8 cellular contexts compared by ENCODE assay signal in genomic region chr4:2933566-2934076, GRCh38. TPM values are rescaled to one million over a fixed set of nuclear protein-coding genes. Genes with fewer than 3 reads are reported as not detected.
DNase-seq lines count a peak whose midpoint lies in the region; ATAC-seq, FAIRE-seq and TF ChIP-seq lines count a peak whose summit lies in the region.

No MANE protein-coding gene starts in this region.

- H3K27ac ChIP-seq in mammary epithelial cell (ENCODE audit: insufficient read depth, low read depth, low read length) (peak overlapping the region; percentile 34), lung (ENCODE audit: low read depth in 1 of 2, low read length in 1 of 2) (peak overlapping the region in 1 of 2 donors; percentile 91)

- no peaks in the 10 kb centered on the region for H4K20me1 ChIP-seq in mammary epithelial cell (ENCODE audit: insufficient read depth, low read length)

- no peak for ATAC-seq in activated CD8-positive, alpha-beta memory T cell treated with anti-CD3 and anti-CD28 coated beads, Interleukin-2, amount 10 ng/mL, durations not matched to agents 7 days and 5 days
- no peak for ATAC-seq in lung (ENCODE audit: insufficient read depth, low FRiP score)
- no peak for ATAC-seq in HG03045 (IDR thresholded peaks at IDR 0.05; ENCODE audit: unreplicated experiment)

- peak overlapping the region; percentile 93 for H3K27ac Mint-ChIP-seq in activated CD8-positive, alpha-beta memory T cell treated with anti-CD3 and anti-CD28 coated beads, Interleukin-2, amount 10 ng/mL, durations not matched to agents 7 days and 5 days
- H3K27ac Mint-ChIP-seq in type B pancreatic cell, result peak overlapping the region; percentile 94

- no TSS peak for BruUV-seq in mammary epithelial cell (replicated peaks; lab: Mats Ljungman, UMichigan)

- H3K9me3 ChIP-seq in mammary epithelial cell (replicated peaks; ENCODE audit: insufficient read depth, low read length), result no peaks in the 10 kb centered on the region
- H3K9me3 ChIP-seq in lung (ENCODE audit: control insufficient read depth in 2 of 2, insufficient read depth in 1 of 2, low read length in 1 of 2), result no peaks in the 10 kb centered on the region

- CTCF ChIA-PET in activated CD8-positive, alpha-beta memory T cell treated with anti-CD3 and anti-CD28 coated beads, Interleukin-2, amount 10 ng/mL, durations not matched to agents 7 days and 5 days (lab: Charles Lee), result no interaction called here
- CTCF ChIA-PET in mammary epithelial cell (lab: Charles Lee; ENCODE audit: low non-redundant PET), result no interaction called here

- H3K36me3 ChIP-seq in mammary epithelial cell (ENCODE audit: insufficient read depth, low read length) (peaks cover 4% of the 10 kb centered on the region), lung (ENCODE audit: control insufficient read depth in 2 of 2, insufficient read depth in 2 of 2, low read length in 2 of 2) (peaks cover 4 to 33% of the 10 kb centered on the region in 2 donors)

- dilution Hi-C loops in mammary epithelial cell (cut with HindIII; ENCODE audit: low sequenced_read_pairs), result no loop called here

- H2AFZ ChIP-seq in mammary epithelial cell (ENCODE audit: low read depth, low read length), result peak overlapping the region; percentile 46

- H3K4me3 ChIP-seq in mammary epithelial cell (replicated peaks in 1 of 3; ENCODE audit: insufficient read depth in 1 of 3, low read depth in 2 of 3, low read length in 3 of 3) (peak overlapping the region; percentile 53 to 78 (median 71)), lung (peak overlapping the region; percentile 2)

- no peak for FAIRE-seq in GM19239 (lab: Jason Lieb, UNC)

- H3K27me3 Mint-ChIP-seq in activated CD8-positive, alpha-beta memory T cell treated with anti-CD3 and anti-CD28 coated beads, Interleukin-2, amount 10 ng/mL, durations not matched to agents 7 days and 5 days, result no peaks in the 10 kb centered on the region
- H3K27me3 Mint-ChIP-seq in type B pancreatic cell, result no peaks in the 10 kb centered on the region

- no peaks in the 10 kb centered on the region for H3K9me3 Mint-ChIP-seq in activated CD8-positive, alpha-beta memory T cell treated with anti-CD3 and anti-CD28 coated beads, Interleukin-2, amount 10 ng/mL, durations not matched to agents 7 days and 5 days (ENCODE audit: low read depth)
- H3K9me3 Mint-ChIP-seq in type B pancreatic cell, result no peaks in the 10 kb centered on the region

- H3K4me1 Mint-ChIP-seq in activated CD8-positive, alpha-beta memory T cell treated with anti-CD3 and anti-CD28 coated beads, Interleukin-2, amount 10 ng/mL, durations not matched to agents 7 days and 5 days, result peaks cover 54% of the 10 kb centered on the region
- peaks cover 22% of the 10 kb centered on the region for H3K4me1 Mint-ChIP-seq in type B pancreatic cell (ENCODE audit: unreplicated experiment)

- in situ Hi-C loops in mammary epithelial cell (cut with MboI; ENCODE audit: low sequenced_read_pairs in 2 of 2), result loop anchor here in 1 of 2 donors (25.0 kb wide), 1 partner anchor 171 kb away; the partner anchor contains the start of gene TNIP2

- intact Hi-C loops in mammary epithelial cell (cut with micrococcal nuclease), result no loop called here

- H3K36me3 Mint-ChIP-seq in activated CD8-positive, alpha-beta memory T cell treated with anti-CD3 and anti-CD28 coated beads, Interleukin-2, amount 10 ng/mL, durations not matched to agents 7 days and 5 days, result peaks cover 34% of the 10 kb centered on the region
- H3K36me3 Mint-ChIP-seq in type B pancreatic cell, result peaks cover 8% of the 10 kb centered on the region

- TF ChIP-seq CTCF in mammary epithelial cell (conservative IDR thresholded peaks at IDR 0.05 in 1 of 2, IDR thresholded peaks at IDR 0.05 in 1 of 2; ENCODE audit: extremely low read depth in 1 of 2, insufficient read depth in 1 of 2, low read depth in 1 of 2, low read length in 2 of 2) (no peak), lung (IDR thresholded peaks at IDR 0.05; ENCODE audit: control extremely low read depth, extremely low read depth) (no peak), type B pancreatic cell (conservative IDR thresholded peaks at IDR 0.05) (no peak)

- no peaks in the 10 kb centered on the region for H3K27me3 ChIP-seq in mammary epithelial cell (ENCODE audit: insufficient read depth, low read length)
- H3K27me3 ChIP-seq in lung (ENCODE audit: control insufficient read depth, insufficient read depth), result no peaks in the 10 kb centered on the region

- H3K79me2 ChIP-seq in mammary epithelial cell (ENCODE audit: insufficient read depth, low read length), result peaks cover 47% of the 10 kb centered on the region

- H3K4me3 Mint-ChIP-seq in activated CD8-positive, alpha-beta memory T cell treated with anti-CD3 and anti-CD28 coated beads, Interleukin-2, amount 10 ng/mL, durations not matched to agents 7 days and 5 days, result peak overlapping the region; percentile 82
- H3K4me3 Mint-ChIP-seq in type B pancreatic cell, result peak overlapping the region; percentile 87

- peak overlapping the region; percentile 96 for H3K4me2 ChIP-seq in mammary epithelial cell (ENCODE audit: insufficient read depth, low read depth, low read length)

- 0% methylated on average over 3 of the region's 31 CpGs for whole genome bisulfite sequencing in mammary epithelial cell (ENCODE audit: low coverage, missing lambda C conversion rate)
- 17 to 27% methylated on average over 30 to 31 of the region's 31 CpGs for WGBS in lung, 2 donors

- H3K9ac ChIP-seq in mammary epithelial cell (ENCODE audit: insufficient read depth, low read length), result peak overlapping the region; percentile 63

- H3K4me1 ChIP-seq in mammary epithelial cell (ENCODE audit: insufficient read depth, low read length) (peaks cover 43% of the 10 kb centered on the region), lung (ENCODE audit: control insufficient read depth in 2 of 2, insufficient read depth in 2 of 2, low read length in 2 of 2) (peaks cover 4 to 47% of the 10 kb centered on the region in 2 donors)

- DNase-seq in activated CD8-positive, alpha-beta memory T cell treated with anti-CD3 and anti-CD28 coated beads, Interleukin-2, amount 10 ng/mL, durations not matched to agents 7 days and 5 days, result no peak
- DNase-seq in activated CD8-positive, alpha-beta memory T cell treated with anti-CD3 and anti-CD28 coated beads, Interleukin-2, amount 50 U/mL, for 4 hours, result no peak
- DNase-seq in mammary epithelial cell, result no peak
- DNase-seq in lung (ENCODE audit: low spot score), result no peak
- no peak for DNase-seq in type B pancreatic cell (ENCODE audit: extremely low spot score, unreplicated experiment)
- no peak for DNase-seq in NCI-H774 (lab: John Stamatoyannopoulos, UW)
- no peak for DNase-seq in GM19239 (ENCODE audit: insufficient read length, low spot score)

RNA-seq across cellular contexts. Expression of gene NOP14, which starts 29.6 kb away (rescaled TPM):
- 10 to 100 TPM; 47.9 to 81.0 TPM for total RNA-seq in activated CD8-positive, alpha-beta memory T cell treated with anti-CD3 and anti-CD28 coated beads, Interleukin-2, amount 10 ng/mL, durations not matched to agents 7 days and 5 days
- total RNA-seq in mammary epithelial cell, result 10 to 100 TPM; 22.8 to 40.0 TPM
- 16.1 TPM for polyA plus RNA-seq in mammary epithelial cell
- polyA minus RNA-seq in mammary epithelial cell, result 37.5 TPM
- total RNA-seq in lung, result 10 to 100 TPM; 13.3 to 25.4 TPM
- polyA plus RNA-seq in lung, result 10 to 100 TPM; 18.9 to 20.4 TPM
- 32.4 and 33.8 TPM in 2 replicates for total RNA-seq in type B pancreatic cell (ENCODE audit: low replicate concordance)

RNA-seq across cellular contexts. Expression of gene GRK4, which starts 29.8 kb away (rescaled TPM):
- 1 to 10 TPM; 3.0 to 4.4 TPM for total RNA-seq in activated CD8-positive, alpha-beta memory T cell treated with anti-CD3 and anti-CD28 coated beads, Interleukin-2, amount 10 ng/mL, durations not matched to agents 7 days and 5 days
- total RNA-seq in mammary epithelial cell (1 to 10 TPM; 5.4 to 6.8 TPM), lung (1 to 10 TPM; 4.6 to 6.7 TPM), type B pancreatic cell (ENCODE audit: low replicate concordance) (8.9 and 9.3 TPM in 2 replicates)
- polyA plus RNA-seq in mammary epithelial cell (2.1 TPM), lung (1 to 10 TPM; 1.8 to 1.9 TPM)
- not detected for polyA minus RNA-seq in mammary epithelial cell
